ENCODE assay signal across 20 cellular contexts in genomic region chr2:170157025-170157684, GRCh38. TPM values are rescaled to one million over a fixed set of nuclear protein-coding genes. Genes with fewer than 3 reads are reported as not detected.
DNase-seq lines count a peak whose midpoint lies in the region; ATAC-seq and TF ChIP-seq lines count a peak whose summit lies in the region.
"Had no signal": no experiment of that assay in that cellular context is flagged by ENCODE, and none has a peak within 500 bp of the region (broad histone marks: within the 10 kb centered on the region; RNA-seq: fewer than 3 reads in every experiment).

No MANE protein-coding gene starts in this region.

- dilution Hi-C loops in mammary epithelial cell (cut with HindIII; ENCODE audit: low sequenced_read_pairs), result no loop called here

- H3K36me3 Mint-ChIP-seq in endothelial cell (ENCODE audit: low read depth, unreplicated experiment), result no peaks in the 10 kb centered on the region
- H3K36me3 Mint-ChIP-seq in stimulated activated naive B cell treated with anti-CD40 and anti-IgM and Interleukin-4, amounts not matched to agents 10 μg/mL and 1 μg/mL and 100 μg/mL, for 72 hours, result no peaks in the 10 kb centered on the region
- H3K36me3 Mint-ChIP-seq: CD8-positive, alpha-beta memory T cell had no signal

- POLR2A ChIA-PET in PC-9 (lab: Charles Lee; ENCODE audit: unreplicated experiment), result interaction anchor here (0.6 kb wide), 1 partner anchor 71 kb away, joined by 14 read pairs; no protein-coding TSS in a partner anchor

- no peaks in the 10 kb centered on the region; the same call in 1 of the 2 replicates for H3F3A ChIP-seq in PC-9 (ENCODE audit: insufficient read depth, low read depth)
- H3F3A ChIP-seq in smooth muscle cell (ENCODE audit: low read depth), result peaks cover 18% of the 10 kb centered on the region

- intact Hi-C loops in mammary epithelial cell (cut with micrococcal nuclease) (no loop called here), breast epithelium (cut with DNase I; ENCODE audit: low total_unique reads) (no loop called here), PC-9 (cut with micrococcal nuclease; ENCODE audit: unreplicated experiment) (no loop called here)

- H3K79me2 ChIP-seq in mammary epithelial cell (ENCODE audit: insufficient read depth, low read length) (no peaks in the 10 kb centered on the region), PC-9 (ENCODE audit: low read depth) (no peaks in the 10 kb centered on the region), smooth muscle cell (ENCODE audit: low read depth) (no peaks in the 10 kb centered on the region)

- CTCF ChIA-PET in mammary epithelial cell (lab: Charles Lee; ENCODE audit: low non-redundant PET) (no interaction called here), PC-9 (lab: Charles Lee) (no interaction called here)

- 19% methylated on average over 3 of the region's 3 CpGs for whole genome bisulfite sequencing in mammary epithelial cell (ENCODE audit: low coverage, missing lambda C conversion rate)
- WGBS in smooth muscle cell (ENCODE audit: low lambda C conversion rate), result 30% methylated on average over 3 of the region's 3 CpGs

- TF ChIP-seq POLR2A in breast epithelium (IDR thresholded peaks at IDR 0.05), result no peak

- H3K4me1 Mint-ChIP-seq in endothelial cell (ENCODE audit: unreplicated experiment), result peaks cover 23% of the 10 kb centered on the region
- peaks cover 4 to 8% of the 10 kb centered on the region in 2 donors for H3K4me1 Mint-ChIP-seq in stimulated activated naive B cell treated with anti-CD40 and anti-IgM and Interleukin-4, amounts not matched to agents 10 μg/mL and 1 μg/mL and 100 μg/mL, for 72 hours

- no peak overlapping the region for H3K27ac ChIP-seq in mammary epithelial cell (ENCODE audit: insufficient read depth, low read depth, low read length)
- no peak overlapping the region for H3K27ac ChIP-seq in breast epithelium
- H3K27ac ChIP-seq in PC-9, result peak overlapping the region; percentile 40
- H3K27ac ChIP-seq in smooth muscle cell (ENCODE audit: low read depth), result peak overlapping the region; percentile 67
- H3K27ac ChIP-seq: coronary artery, esophagus squamous epithelium, RWPE1, uterus had no signal

- H4K20me1 ChIP-seq in mammary epithelial cell (ENCODE audit: insufficient read depth, low read length), result no peaks in the 10 kb centered on the region
- H4K20me1 ChIP-seq in PC-9 (ENCODE audit: insufficient read depth), result no peaks in the 10 kb centered on the region
- H4K20me1 ChIP-seq in smooth muscle cell (ENCODE audit: low read depth), result no peaks in the 10 kb centered on the region

- no peaks in the 10 kb centered on the region for H3K36me3 ChIP-seq in mammary epithelial cell (ENCODE audit: insufficient read depth, low read length)
- H3K36me3 ChIP-seq in breast epithelium, result no peaks in the 10 kb centered on the region
- no peaks in the 10 kb centered on the region for H3K36me3 ChIP-seq in PC-9 (ENCODE audit: low read depth)
- no peaks in the 10 kb centered on the region for H3K36me3 ChIP-seq in smooth muscle cell (ENCODE audit: low read depth)
- H3K36me3 ChIP-seq: esophagus squamous epithelium, uterus had no signal

- peak overlapping the region; percentile 67 for H2AFZ ChIP-seq in mammary epithelial cell (ENCODE audit: low read depth, low read length)
- no peak overlapping the region for H2AFZ ChIP-seq in PC-9
- peak overlapping the region; percentile 28 for H2AFZ ChIP-seq in smooth muscle cell (ENCODE audit: low read depth)

- no peak overlapping the region for H3K4me3 Mint-ChIP-seq in endothelial cell (ENCODE audit: unreplicated experiment)
- no peak overlapping the region for H3K4me3 Mint-ChIP-seq in stimulated activated naive B cell treated with anti-CD40 and anti-IgM and Interleukin-4, amounts not matched to agents 10 μg/mL and 1 μg/mL and 100 μg/mL, for 72 hours
- H3K4me3 Mint-ChIP-seq: CD8-positive, alpha-beta memory T cell; neural crest cell; T-helper 1 cell treated with Interleukin-12 subunit alpha and Interleukin-12 subunit beta and Interleukin-4 antibody, amounts not matched to agents 30 μg/mL and 1 μg/mL, for 36 hours had no signal

- H3K4me1 ChIP-seq in mammary epithelial cell (ENCODE audit: insufficient read depth, low read length) (peaks cover 12% of the 10 kb centered on the region), breast epithelium (no peaks in the 10 kb centered on the region), PC-9 (replicated peaks; ENCODE audit: insufficient read depth) (peaks cover 28% of the 10 kb centered on the region), smooth muscle cell (ENCODE audit: low read depth) (peaks cover 19% of the 10 kb centered on the region)
- H3K4me1 ChIP-seq: uterus had no signal

- BruUV-seq in mammary epithelial cell (replicated peaks; lab: Mats Ljungman, UMichigan) (no TSS peak), PC-9 (replicated peaks; lab: Mats Ljungman, UMichigan) (no TSS peak)

- no peaks in the 10 kb centered on the region; the same call in 1 of the 2 replicates for H3K9me2 ChIP-seq in PC-9 (ENCODE audit: insufficient read depth)

- no peaks in the 10 kb centered on the region for H3K27me3 Mint-ChIP-seq in endothelial cell (ENCODE audit: unreplicated experiment)
- H3K27me3 Mint-ChIP-seq in stimulated activated naive B cell treated with anti-CD40 and anti-IgM and Interleukin-4, amounts not matched to agents 10 μg/mL and 1 μg/mL and 100 μg/mL, for 72 hours, result peaks cover 0 to 3% of the 10 kb centered on the region in 2 donors

- H3K4me3 ChIP-seq in mammary epithelial cell (replicated peaks in 1 of 3; ENCODE audit: insufficient read depth in 1 of 3, low read depth in 2 of 3, low read length in 3 of 3), result no peak overlapping the region
- no peak overlapping the region for H3K4me3 ChIP-seq in breast epithelium
- no peak overlapping the region for H3K4me3 ChIP-seq in PC-9
- no peak overlapping the region for H3K4me3 ChIP-seq in fibroblast of mammary gland (ENCODE audit: control insufficient read depth, low read depth, low read length)
- no peak overlapping the region for H3K4me3 ChIP-seq in smooth muscle cell
- H3K4me3 ChIP-seq: coronary artery, esophagus squamous epithelium, uterus had no signal

- H3K9me3 ChIP-seq in mammary epithelial cell (replicated peaks; ENCODE audit: insufficient read depth, low read length), result no peaks in the 10 kb centered on the region
- H3K9me3 ChIP-seq in breast epithelium, result no peaks in the 10 kb centered on the region
- H3K9me3 ChIP-seq in PC-9 (ENCODE audit: insufficient read depth, low read depth), result no peaks in the 10 kb centered on the region
- no peaks in the 10 kb centered on the region for H3K9me3 ChIP-seq in smooth muscle cell (replicated peaks; ENCODE audit: low read depth)
- H3K9me3 ChIP-seq: esophagus squamous epithelium, uterus had no signal

- TF ChIP-seq CTCF in mammary epithelial cell (conservative IDR thresholded peaks at IDR 0.05 in 1 of 2, IDR thresholded peaks at IDR 0.05 in 1 of 2; ENCODE audit: extremely low read depth in 1 of 2, insufficient read depth in 1 of 2, low read depth in 1 of 2, low read length in 2 of 2) (no peak), breast epithelium (IDR thresholded peaks at IDR 0.05) (no peak), PC-9 (conservative IDR thresholded peaks at IDR 0.05) (no peak), fibroblast of mammary gland (conservative IDR thresholded peaks at IDR 0.05; ENCODE audit: control insufficient read depth, insufficient read depth, low read depth, low read length) (no peak), smooth muscle cell (IDR thresholded peaks at IDR 0.05; ENCODE audit: borderline replicate concordance, insufficient read depth, poor library complexity, severe bottlenecking) (no peak), endothelial cell (IDR thresholded peaks at IDR 0.05; ENCODE audit: unreplicated experiment) (no peak)

- no peak overlapping the region for H3K9ac ChIP-seq in mammary epithelial cell (ENCODE audit: insufficient read depth, low read length)
- peak overlapping the region; percentile 6 for H3K9ac ChIP-seq in smooth muscle cell (ENCODE audit: low read depth)

- no peak overlapping the region for H3K4me2 ChIP-seq in mammary epithelial cell (ENCODE audit: insufficient read depth, low read depth, low read length)
- peak overlapping the region; percentile 23 for H3K4me2 ChIP-seq in PC-9
- H3K4me2 ChIP-seq in smooth muscle cell, result peak overlapping the region; percentile 36

- in situ Hi-C loops in mammary epithelial cell (cut with MboI; ENCODE audit: low sequenced_read_pairs in 2 of 2), result no loop called here

- DNase-seq in mammary epithelial cell (no peak), breast epithelium (ENCODE audit: low spot score in 2 of 2) (no peak), PC-9 (peak in 1 of 2 experiments; percentile 83), fibroblast of mammary gland (ENCODE audit: low read depth) (peak; percentile 64), smooth muscle cell (lab: John Stamatoyannopoulos, UW; ENCODE audit: unreplicated experiment) (no peak), endothelial cell (ENCODE audit: low spot score) (no peak)
- DNase-seq in activated T-cell treated with anti-CD3 and anti-CD28 coated beads, Interleukin-2, amount 50 U/mL, for 48 hours, result no peak
- DNase-seq in stimulated activated naive B cell treated with anti-CD40 and anti-IgM and Interleukin-4, amounts not matched to agents 10 μg/mL and 1 μg/mL and 100 μg/mL, for 72 hours, result no peak
- DNase-seq: CD8-positive, alpha-beta memory T cell; esophagus squamous epithelium; NCI-H1694; NCI-H524; stimulated activated CD4-positive, alpha-beta T cell treated with anti-CD3 and anti-CD28 coated beads, Interleukin-4, amount 100 ng/mL, for 4 hours; uterus had no signal

- H3K27me3 ChIP-seq in mammary epithelial cell (ENCODE audit: insufficient read depth, low read length) (no peaks in the 10 kb centered on the region), breast epithelium (no peaks in the 10 kb centered on the region), PC-9 (ENCODE audit: insufficient read depth, low read depth) (no peaks in the 10 kb centered on the region), smooth muscle cell (ENCODE audit: low read depth) (no peaks in the 10 kb centered on the region)
- H3K27me3 ChIP-seq: esophagus squamous epithelium, uterus had no signal

- H3K9me3 Mint-ChIP-seq in endothelial cell (ENCODE audit: unreplicated experiment), result no peaks in the 10 kb centered on the region
- no peaks in the 10 kb centered on the region for H3K9me3 Mint-ChIP-seq in stimulated activated naive B cell treated with anti-CD40 and anti-IgM and Interleukin-4, amounts not matched to agents 10 μg/mL and 1 μg/mL and 100 μg/mL, for 72 hours
- H3K9me3 Mint-ChIP-seq: CD8-positive, alpha-beta memory T cell; neural crest cell; T-helper 1 cell treated with Interleukin-12 subunit alpha and Interleukin-12 subunit beta and Interleukin-4 antibody, amounts not matched to agents 30 μg/mL and 1 μg/mL, for 36 hours had no signal

- no peak overlapping the region for H3K27ac Mint-ChIP-seq in endothelial cell (ENCODE audit: unreplicated experiment)
- no peak overlapping the region for H3K27ac Mint-ChIP-seq in stimulated activated naive B cell treated with anti-CD40 and anti-IgM and Interleukin-4, amounts not matched to agents 10 μg/mL and 1 μg/mL and 100 μg/mL, for 72 hours
- H3K27ac Mint-ChIP-seq: CD8-positive, alpha-beta memory T cell; T-helper 1 cell treated with Interleukin-12 subunit alpha and Interleukin-12 subunit beta and Interleukin-4 antibody, amounts not matched to agents 30 μg/mL and 1 μg/mL, for 36 hours had no signal

- no peak for ATAC-seq in stimulated activated naive B cell treated with anti-CD40 and anti-IgM and Interleukin-4, amounts not matched to agents 10 μg/mL and 1 μg/mL and 100 μg/mL, for 72 hours (replicated peaks)
- ATAC-seq: sciatic nerve had no signal

RNA-seq across cellular contexts. Expression of gene MYO3B, which starts 20.8 kb away (rescaled TPM):
- under 1 TPM in 1 of 2 donors, not detected in 1; 0.24 TPM for total RNA-seq in mammary epithelial cell
- 0.15 TPM for polyA plus RNA-seq in mammary epithelial cell
- not detected for polyA minus RNA-seq in mammary epithelial cell
- under 1 TPM; 0.15 to 0.98 (median 0.16) TPM for total RNA-seq in breast epithelium
- total RNA-seq in PC-9 (2021), result 5.3 and 6.7 TPM in 2 replicates
- total RNA-seq in smooth muscle cell, result 1.3 and 3.1 TPM in 2 replicates
- polyA plus RNA-seq in smooth muscle cell, result 0.47 and 1.3 TPM in 2 replicates
- total RNA-seq in endothelial cell (ENCODE audit: unreplicated experiment), result 1.3 TPM
- total RNA-seq: lung microvascular endothelial cell, neural crest cell had no signal

Comparison
In these comparisons a context has a peak if more than half of its experiments do, and no peak if none do; other contexts are left out.
1. H3K27ac ChIP-seq: peak in PC-9 (single experiment) and smooth muscle cell (single experiment); none in mammary epithelial cell (single experiment) and breast epithelium (0 of 2).